ENCODE assay signal across 12 cellular contexts in the genomic region with DNA sequence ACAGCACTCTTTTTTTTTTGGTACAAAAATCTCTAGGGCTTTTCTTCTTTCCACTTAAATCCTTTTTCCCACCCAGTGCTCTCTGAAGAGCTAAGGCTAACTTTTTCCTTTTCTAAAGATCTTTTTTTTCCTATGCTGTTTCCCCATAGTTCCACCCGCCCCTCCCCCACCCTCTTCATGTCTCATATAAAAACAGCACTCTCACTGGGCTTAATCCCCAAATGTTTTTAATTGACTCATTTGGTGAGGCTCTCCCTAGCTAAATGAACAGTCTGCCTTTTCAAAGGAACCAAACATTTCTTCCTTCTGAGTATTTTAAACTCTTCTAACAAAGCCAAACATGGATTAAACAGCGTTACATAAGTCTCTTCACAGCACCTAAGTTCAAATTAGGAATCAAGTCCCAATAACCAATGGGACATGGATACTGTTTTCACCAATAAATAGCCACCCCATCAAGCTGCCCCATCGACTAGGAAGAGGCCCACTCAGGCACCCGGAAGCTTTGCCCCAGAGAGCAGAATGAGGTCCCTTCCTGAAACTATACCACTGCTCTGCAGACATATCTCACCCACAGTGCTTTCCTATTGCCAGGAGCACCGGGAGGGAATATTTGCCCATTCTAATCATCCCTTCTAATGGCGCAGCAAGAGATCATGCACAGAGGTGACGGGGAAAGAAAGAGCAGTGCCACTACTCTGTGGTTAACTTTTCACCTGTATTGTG.
A peak's percentile ranks its signal among the peaks of the same experiment; 100 is the strongest.
DNase-seq lines count a peak whose midpoint lies in the region; ATAC-seq and TF ChIP-seq lines count a peak whose summit lies in the region.
"Had no signal": no experiment of that assay in that cellular context is flagged by ENCODE, and none has a peak within 500 bp of the region (broad histone marks: within the 10 kb centered on the region; RNA-seq: fewer than 3 reads in every experiment).

No MANE protein-coding gene starts in this region.

- CTCF ChIA-PET in Panc1 (lab: Charles Lee), result interaction anchor here (0.5 kb wide), 1 partner anchor 263 kb away, joined by 3 read pairs; no protein-coding TSS in a partner anchor

- in situ Hi-C loops in Panc1 (cut with HindIII; ENCODE audit: low pct_unique_long_range_greater_than_20kb, low sequenced_read_pairs), result no loop called here

- H3K4me1 ChIP-seq in Panc1 (ENCODE audit: control insufficient read depth, insufficient read depth, low read length), result peaks cover 52% of the 10 kb centered on the region
- H3K4me1 ChIP-seq: SJCRH30 had no signal

- no peaks in the 10 kb centered on the region for H3K36me3 ChIP-seq in Panc1 (ENCODE audit: control insufficient read depth, insufficient read depth, low read length)
- H3K36me3 ChIP-seq: SJCRH30 had no signal

- peaks cover 5% of the 10 kb centered on the region for H3K9me3 Mint-ChIP-seq in activated CD4-positive, alpha-beta T cell treated with anti-CD3 and anti-CD28 coated beads, Interleukin-2, amount 10 ng/mL, durations not matched to agents 24 days and 14 days
- no peaks in the 10 kb centered on the region for H3K9me3 Mint-ChIP-seq in stimulated activated memory B cell treated with anti-CD40 and anti-IgM and Interleukin-4, amounts not matched to agents 10 μg/mL and 1 μg/mL and 100 μg/mL, for 72 hours

- TF ChIP-seq CTCF in Panc1 (IDR thresholded peaks at IDR 0.05) (no peak), fibroblast of mammary gland (conservative IDR thresholded peaks at IDR 0.05; ENCODE audit: control insufficient read depth, insufficient read depth, low read depth, low read length) (no peak)

- DNase-seq in activated CD4-positive, alpha-beta T cell treated with anti-CD3 and anti-CD28 coated beads, Interleukin-2, amount 10 ng/mL, durations not matched to agents 24 days and 14 days, result no peak
- no peak for DNase-seq in activated CD4-positive, alpha-beta T cell treated with anti-CD3 and anti-CD28 coated beads, Interleukin-2, amount 50 U/mL, for 4 hours
- DNase-seq in Panc1 (ENCODE audit: low read depth, low spot score) (no peak), fibroblast of mammary gland (ENCODE audit: low read depth) (peak; percentile 22), GDM1 (lab: John Stamatoyannopoulos, UW) (no peak)
- no peak for DNase-seq in NK-92 treated with Interleukin-12 subunit alpha and Interleukin-12 subunit beta, amount 100 ng/mL, for 24 hours (lab: John Stamatoyannopoulos, UW)
- DNase-seq: SJCRH30; small intestine; stimulated activated CD8-positive, alpha-beta memory T cell treated with anti-CD3 and anti-CD28 coated beads, Interleukin-4, amount 100 ng/mL, for 48 hours had no signal

- peaks cover 25% of the 10 kb centered on the region for H3K36me3 Mint-ChIP-seq in activated CD4-positive, alpha-beta T cell treated with anti-CD3 and anti-CD28 coated beads, Interleukin-2, amount 10 ng/mL, durations not matched to agents 24 days and 14 days (ENCODE audit: low read depth)
- peaks cover 31% of the 10 kb centered on the region for H3K36me3 Mint-ChIP-seq in stimulated activated memory B cell treated with anti-CD40 and anti-IgM and Interleukin-4, amounts not matched to agents 10 μg/mL and 1 μg/mL and 100 μg/mL, for 72 hours

- peak overlapping the region; percentile 57 for H3K4me3 Mint-ChIP-seq in activated CD4-positive, alpha-beta T cell treated with anti-CD3 and anti-CD28 coated beads, Interleukin-2, amount 10 ng/mL, durations not matched to agents 24 days and 14 days
- H3K4me3 Mint-ChIP-seq in stimulated activated memory B cell treated with anti-CD40 and anti-IgM and Interleukin-4, amounts not matched to agents 10 μg/mL and 1 μg/mL and 100 μg/mL, for 72 hours, result peak overlapping the region; percentile 21

- H3K4me3 ChIP-seq in Panc1 (ENCODE audit: low read depth in 2 of 2, low read length in 2 of 2) (no peak overlapping the region), fibroblast of mammary gland (ENCODE audit: control insufficient read depth, low read depth, low read length) (no peak overlapping the region)
- H3K4me3 ChIP-seq: hepatocyte, SJCRH30 had no signal

- H3K27ac Mint-ChIP-seq in activated CD4-positive, alpha-beta T cell treated with anti-CD3 and anti-CD28 coated beads, Interleukin-2, amount 10 ng/mL, durations not matched to agents 24 days and 14 days, result peak overlapping the region; percentile 95
- H3K27ac Mint-ChIP-seq in stimulated activated memory B cell treated with anti-CD40 and anti-IgM and Interleukin-4, amounts not matched to agents 10 μg/mL and 1 μg/mL and 100 μg/mL, for 72 hours, result peak overlapping the region; percentile 91

- no peaks in the 10 kb centered on the region for H3K27me3 Mint-ChIP-seq in activated CD4-positive, alpha-beta T cell treated with anti-CD3 and anti-CD28 coated beads, Interleukin-2, amount 10 ng/mL, durations not matched to agents 24 days and 14 days
- H3K27me3 Mint-ChIP-seq in stimulated activated memory B cell treated with anti-CD40 and anti-IgM and Interleukin-4, amounts not matched to agents 10 μg/mL and 1 μg/mL and 100 μg/mL, for 72 hours, result no peaks in the 10 kb centered on the region

- no TSS peak for BruUV-seq in Panc1 (replicated peaks; lab: Mats Ljungman, UMichigan)

- POLR2A ChIA-PET in Panc1 (lab: Charles Lee), result no interaction called here

- H3K27ac ChIP-seq in Panc1 (ENCODE audit: low read length), result peak overlapping the region; percentile 91
- H3K27ac ChIP-seq: hepatocyte, SJCRH30 had no signal

- H3K4me1 Mint-ChIP-seq in activated CD4-positive, alpha-beta T cell treated with anti-CD3 and anti-CD28 coated beads, Interleukin-2, amount 10 ng/mL, durations not matched to agents 24 days and 14 days, result peaks cover 67% of the 10 kb centered on the region
- peaks cover 68% of the 10 kb centered on the region for H3K4me1 Mint-ChIP-seq in stimulated activated memory B cell treated with anti-CD40 and anti-IgM and Interleukin-4, amounts not matched to agents 10 μg/mL and 1 μg/mL and 100 μg/mL, for 72 hours

- ATAC-seq in Panc1 (no peak), GM18870 (IDR thresholded peaks at IDR 0.05; ENCODE audit: unreplicated experiment) (no peak)
- no peak for ATAC-seq in stimulated activated memory B cell treated with anti-CD40 and anti-IgM and Interleukin-4, amounts not matched to agents 10 μg/mL and 1 μg/mL and 100 μg/mL, for 72 hours

- intact Hi-C loops in activated CD4-positive, alpha-beta T cell treated with anti-CD3 and anti-CD28 coated beads, Interleukin-2, amount 10 ng/mL, durations not matched to agents 24 days and 14 days (cut with micrococcal nuclease), result loop anchor here (2.0 to 5.0 kb wide), 3 partner anchors 63 to 375 kb away; a partner anchor contains a TSS
- intact Hi-C loops in Panc1 (cut with micrococcal nuclease; ENCODE audit: unreplicated experiment), result no loop called here

- H3K27me3 ChIP-seq in Panc1 (ENCODE audit: control insufficient read depth, insufficient read depth, low read length), result no peaks in the 10 kb centered on the region
- H3K27me3 ChIP-seq: hepatocyte, SJCRH30 had no signal

- no peaks in the 10 kb centered on the region for H3K9me3 ChIP-seq in Panc1 (ENCODE audit: control insufficient read depth, insufficient read depth, low read depth, low read length)
- H3K9me3 ChIP-seq: SJCRH30 had no signal
